33 cellular contexts compared by ENCODE assay signal in the genomic region with DNA sequence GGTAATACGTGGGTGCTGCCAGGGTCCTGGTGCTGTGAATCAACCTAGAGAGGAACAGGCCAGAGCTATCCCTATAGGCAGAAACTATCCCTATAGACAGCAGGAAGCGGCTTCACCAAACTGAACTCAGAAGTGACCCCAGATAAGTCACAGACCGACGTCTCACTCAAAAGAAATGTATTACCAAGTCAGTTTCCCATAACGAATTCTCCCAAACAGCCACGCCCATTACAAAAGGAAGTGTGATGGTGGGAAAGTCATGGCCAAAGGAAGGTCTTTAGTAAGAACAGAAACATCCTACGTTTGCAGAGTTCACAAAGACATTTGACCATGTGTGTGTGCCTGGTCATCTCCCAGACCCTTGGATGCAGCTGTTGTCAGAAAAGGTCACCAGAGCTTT.
"Had no signal": no experiment of that assay in that cellular context is flagged by ENCODE, and none has a peak within 500 bp of the region (broad histone marks: within the 10 kb centered on the region; RNA-seq: fewer than 3 reads in every experiment).

No MANE protein-coding gene starts in this region.

- H3K36me3 ChIP-seq: ascending aorta, breast epithelium, SJCRH30, WERI-Rb-1 had no signal

- DNase-seq: activated CD4-positive, alpha-beta T cell treated with anti-CD3 and anti-CD28 coated beads for 1 hour; activated CD4-positive, alpha-beta T cell treated with anti-CD3 and anti-CD28 coated beads, Interleukin-2, amount 10 ng/mL, durations not matched to agents 24 days and 14 days; activated CD4-positive, alpha-beta T cell treated with anti-CD3 and anti-CD28 coated beads, Interleukin-2, amount 50 U/mL, for 4 hours; activated CD4-positive, CD25-positive, alpha-beta regulatory T cell; activated CD8-positive, alpha-beta T cell treated with anti-CD3 and anti-CD28 coated beads for 36 hours; activated gamma-delta T cell; activated naive CD4-positive, alpha-beta T cell treated with Interleukin-2 at 50 U/mL for 16 hours; activated naive CD8-positive, alpha-beta T cell treated with anti-CD3 and anti-CD28 coated beads, Interleukin-2, amount 10 ng/mL, durations not matched to agents 7 days and 5 days; activated T-cell treated with anti-CD3 and anti-CD28 coated beads, Interleukin-2, amount 50 U/mL, for 1 hour; activated T-cell treated with anti-CD3 and anti-CD28 coated beads, Interleukin-2, amount 50 U/mL, for 72 hours; amygdala; body of pancreas; central memory CD4-positive, alpha-beta T cell; Karpas-422; KBM-7; MM.1S; MV-4-11; NCI-H1092; NCI-H1436 treated with DMSO at 0.1 percent for 48 hours; NCI-H1694 treated with DMSO at 0.1 percent for 48 hours; NCI-H2029; NCI-H345; NCI-H524 treated with DMSO at 0.1 percent for 48 hours; NK-92 treated with Interleukin-12 subunit alpha and Interleukin-12 subunit beta, amount 100 ng/mL, for 24 hours; PC-9; SHP77; SJCRH30; T1000; WERI-Rb-1 had no signal

- H2AFZ ChIP-seq: PC-9 had no signal

- H3K27ac ChIP-seq: ascending aorta, body of pancreas, breast epithelium, PC-9, SJCRH30, SK-N-MC, WERI-Rb-1 had no signal

- H3K4me3 ChIP-seq: ascending aorta, body of pancreas, breast epithelium, PC-9, SJCRH30, SK-N-MC had no signal

- H3K27me3 ChIP-seq: ascending aorta, breast epithelium, SJCRH30 had no signal

- FAIRE-seq: RCC 7860 had no signal

- H3K4me2 ChIP-seq: PC-9 had no signal

- H3K9me3 ChIP-seq: ascending aorta, body of pancreas, breast epithelium, SJCRH30 had no signal

- H3K4me1 ChIP-seq: ascending aorta, breast epithelium, SJCRH30 had no signal

- ATAC-seq: activated CD8-positive, alpha-beta T cell treated with anti-CD3 and anti-CD28 coated beads for 36 hours; activated T-cell treated with anti-CD3 and anti-CD28 coated beads, Interleukin-2, amount 50 U/mL, for 72 hours; body of pancreas had no signal
